Comparison of ENCODE assay signal across 35 cellular contexts in genomic region chr16:30002614-30003346, GRCh38. TPM values are rescaled to one million over a fixed set of nuclear protein-coding genes. Genes with fewer than 3 reads are reported as not detected.
DNase-seq lines count a peak whose midpoint lies in the region; ATAC-seq, FAIRE-seq and TF ChIP-seq lines count a peak whose summit lies in the region.
"Had no signal": no experiment of that assay in that cellular context is flagged by ENCODE, and none has a peak within 500 bp of the region (broad histone marks: within the 10 kb centered on the region; RNA-seq: fewer than 3 reads in every experiment).

No MANE protein-coding gene starts in this region.

- no peak for TF ChIP-seq RAD21 in K562 (CRISPR knock-in tag; conservative IDR thresholded peaks at IDR 0.05 in 1 of 2, IDR thresholded peaks at IDR 0.05 in 1 of 2)

- H3K36me3 ChIP-seq in GM23338 (ENCODE audit: insufficient read depth) = peaks cover 5% of the 10 kb centered on the region; the same call in 1 of the 2 replicates
- peaks cover 23% of the 10 kb centered on the region; the same call in 2 of the 3 replicates for H3K36me3 ChIP-seq in K562 (ENCODE audit: control insufficient read depth, insufficient read depth, low read length)
- peaks cover 9% of the 10 kb centered on the region for H3K36me3 ChIP-seq in osteoblast (ENCODE audit: insufficient read depth, low read length)

- H3F3A ChIP-seq in GM23338 (replicated peaks; ENCODE audit: low read depth) = 0 out of 2 replicates have a peak, but pooled peaks cover 1% of the 10 kb centered on the region

- no TSS peak for BruUV-seq in K562 (replicated peaks; lab: Mats Ljungman, UMichigan)

- no peaks in the 10 kb centered on the region for H3K9me1 ChIP-seq in K562 (ENCODE audit: control insufficient read depth, insufficient read depth, low read length)

- no peaks in the 10 kb centered on the region for H3K9me3 ChIP-seq in K562 (replicated peaks; ENCODE audit: control insufficient read depth, insufficient read depth, low read depth, low read length)
- H3K9me3 ChIP-seq in osteoblast (ENCODE audit: low read depth, low read length) = no peaks in the 10 kb centered on the region
- H3K9me3 ChIP-seq: A549, esophagus muscularis mucosa, heart left ventricle had no signal

- H3K27ac ChIP-seq in GM23338 (ENCODE audit: low read depth) (no peak overlapping the region), K562 (ENCODE audit: extremely low read depth, low read depth, low read length) (no peak overlapping the region), osteoblast (ENCODE audit: low read depth, low read length) (no peak overlapping the region)
- H3K27ac ChIP-seq: A549, esophagus muscularis mucosa, heart left ventricle had no signal

- no peak for ATAC-seq in GM23338
- no peak for ATAC-seq in K562
- ATAC-seq: A549; activated naive CD8-positive, alpha-beta T cell treated with anti-CD3 and anti-CD28 coated beads, Interleukin-2, amount 50 U/mL, for 24 hours; CD8-positive, alpha-beta T cell; heart left ventricle; left ventricle myocardium superior; stimulated activated memory B cell treated with anti-CD40 and anti-IgM and Interleukin-4, amounts not matched to agents 10 μg/mL and 1 μg/mL and 100 μg/mL, for 72 hours; T-cell had no signal

- H3K4me3 Mint-ChIP-seq in activated naive CD4-positive, alpha-beta T cell treated with anti-CD3 and anti-CD28 coated beads, Interleukin-2, amount 50 U/mL, for 24 hours = no peak overlapping the region
- H3K4me3 Mint-ChIP-seq in GM23338 = no peak overlapping the region; the same call in 2 of the 3 replicates
- H3K4me3 Mint-ChIP-seq: activated naive CD8-positive, alpha-beta T cell treated with anti-CD3 and anti-CD28 coated beads, Interleukin-2, amount 50 U/mL, for 24 hours; CD8-positive, alpha-beta T cell; dendritic cell treated with granulocyte-macrophage colony-stimulating factor and Interleukin-4, amounts not matched to agents 40 ng/mL and 50 ng/mL, for 4 days; endodermal cell; IgD-negative memory B cell; stimulated activated memory B cell treated with anti-CD40 and anti-IgM and Interleukin-4, amounts not matched to agents 10 μg/mL and 1 μg/mL and 100 μg/mL, for 72 hours; T-cell had no signal

- H3K9me2 ChIP-seq in GM23338 (ENCODE audit: insufficient read depth) = no peaks in the 10 kb centered on the region

- TF ChIP-seq CTCF in GM23338 (conservative IDR thresholded peaks at IDR 0.05; ENCODE audit: low read depth in 2 of 2) (no peak), K562 (IDR thresholded peaks at IDR 0.05 in 2 of 3, conservative IDR thresholded peaks at IDR 0.05 in 1 of 3; ENCODE audit: insufficient read depth in 2 of 3, low read depth in 1 of 3, low read length in 3 of 3) (no peak), osteoblast (IDR thresholded peaks at IDR 0.05; ENCODE audit: extremely low read depth, low read depth, low read length) (no peak)

- intact Hi-C loops in K562 (cut with micrococcal nuclease) = no loop called here

- H3K27me3 ChIP-seq in GM23338 (ENCODE audit: insufficient read depth) = no peaks in the 10 kb centered on the region
- no peaks in the 10 kb centered on the region for H3K27me3 ChIP-seq in K562 (ENCODE audit: control insufficient read depth in 2 of 2, insufficient read depth in 2 of 2, low read length in 2 of 2)
- no peaks in the 10 kb centered on the region for H3K27me3 ChIP-seq in osteoblast (ENCODE audit: insufficient read depth, low read length)
- H3K27me3 ChIP-seq: heart left ventricle had no signal

- no peaks in the 10 kb centered on the region for H3K36me3 Mint-ChIP-seq in activated naive CD4-positive, alpha-beta T cell treated with anti-CD3 and anti-CD28 coated beads, Interleukin-2, amount 50 U/mL, for 24 hours
- H3K36me3 Mint-ChIP-seq in GM23338 (ENCODE audit: low read depth) = peaks cover 25% of the 10 kb centered on the region

- no peak for TF ChIP-seq EP300 in K562 (IDR thresholded peaks at IDR 0.05; ENCODE audit: low read length)

- peak overlapping the region in 1 of 2 experiments; percentile 71; a peak in 2 of 4 replicates for H3K9ac ChIP-seq in K562 (ENCODE audit: insufficient read depth in 1 of 2, low read depth in 2 of 2, low read length in 2 of 2)

- H3K4me1 ChIP-seq in GM23338 (ENCODE audit: insufficient read depth) = peaks cover 18% of the 10 kb centered on the region
- H3K4me1 ChIP-seq in K562 (replicated peaks in 1 of 2; ENCODE audit: control insufficient read depth in 2 of 2, insufficient read depth in 2 of 2, low read length in 2 of 2) = peaks cover 0 to 58% of the 10 kb centered on the region in 2 experiments; a peak in 2 of 5 replicates
- H3K4me1 ChIP-seq in osteoblast (ENCODE audit: insufficient read depth, low read length) = no peaks in the 10 kb centered on the region

- H3K4me1 Mint-ChIP-seq in activated naive CD4-positive, alpha-beta T cell treated with anti-CD3 and anti-CD28 coated beads, Interleukin-2, amount 50 U/mL, for 24 hours = peaks cover 15% of the 10 kb centered on the region
- H3K4me1 Mint-ChIP-seq in GM23338 = peaks cover 41% of the 10 kb centered on the region
- H3K4me1 Mint-ChIP-seq: endodermal cell had no signal

- H3K79me2 ChIP-seq in GM23338 (replicated peaks; ENCODE audit: insufficient read depth) (no peaks in the 10 kb centered on the region), K562 (ENCODE audit: control insufficient read depth, insufficient read depth, low read length) (no peaks in the 10 kb centered on the region), osteoblast (ENCODE audit: insufficient read depth, low read length) (no peaks in the 10 kb centered on the region)

- peaks cover 8% of the 10 kb centered on the region; the same call in 1 of the 2 replicates for H4K20me1 ChIP-seq in GM23338 (replicated peaks; ENCODE audit: insufficient read depth)
- 0 out of 2 replicates have a peak, but pooled peaks cover 5% of the 10 kb centered on the region for H4K20me1 ChIP-seq in K562 (replicated peaks; ENCODE audit: control insufficient read depth, insufficient read depth, low read length)
- peaks cover 4% of the 10 kb centered on the region for H4K20me1 ChIP-seq in osteoblast (ENCODE audit: insufficient read depth, low read length)

- H3K4me3 ChIP-seq in GM23338 (no peak overlapping the region), K562 (no peak overlapping the region), osteoblast (ENCODE audit: insufficient read depth, low read length) (no peak overlapping the region)
- H3K4me3 ChIP-seq: A549, esophagus muscularis mucosa, heart left ventricle had no signal

- POLR2A ChIA-PET in K562 (lab: Yijun Ruan, JAX) = interaction anchor here (0.5 to 0.6 kb wide), 2 partner anchors 12 to 63 kb away, joined by 3 read pairs; partner anchors contain the start of gene ALDOA

- H3K27me3 Mint-ChIP-seq in activated naive CD4-positive, alpha-beta T cell treated with anti-CD3 and anti-CD28 coated beads, Interleukin-2, amount 50 U/mL, for 24 hours = no peaks in the 10 kb centered on the region
- H3K27me3 Mint-ChIP-seq in GM23338 (ENCODE audit: insufficient read depth, low read depth, poor library complexity) = peaks cover 15% of the 10 kb centered on the region
- H3K27me3 Mint-ChIP-seq: activated naive CD8-positive, alpha-beta T cell treated with anti-CD3 and anti-CD28 coated beads, Interleukin-2, amount 50 U/mL, for 24 hours; IgD-negative memory B cell; T-cell had no signal

- WGBS in K562 (ENCODE audit: insufficient coverage, low coverage, missing lambda C conversion rate) = 81% methylated on average over 16 of the region's 19 CpGs

- no peaks in the 10 kb centered on the region for H3K9me3 Mint-ChIP-seq in activated naive CD4-positive, alpha-beta T cell treated with anti-CD3 and anti-CD28 coated beads, Interleukin-2, amount 50 U/mL, for 24 hours
- no peaks in the 10 kb centered on the region for H3K9me3 Mint-ChIP-seq in GM23338
- H3K9me3 Mint-ChIP-seq: activated naive CD8-positive, alpha-beta T cell treated with anti-CD3 and anti-CD28 coated beads, Interleukin-2, amount 50 U/mL, for 24 hours; CD8-positive, alpha-beta T cell; dendritic cell treated with granulocyte-macrophage colony-stimulating factor and Interleukin-4, amounts not matched to agents 40 ng/mL and 50 ng/mL, for 4 days; endodermal cell; IgD-negative memory B cell; stimulated activated memory B cell treated with anti-CD40 and anti-IgM and Interleukin-4, amounts not matched to agents 10 μg/mL and 1 μg/mL and 100 μg/mL, for 72 hours; T-cell had no signal

- in situ Hi-C loops in K562 (cut with MboI) = no loop called here

- no peak overlapping the region for H3K4me2 ChIP-seq in GM23338
- no peak overlapping the region for H3K4me2 ChIP-seq in K562 (ENCODE audit: insufficient read depth, low read length)
- H3K4me2 ChIP-seq in osteoblast (ENCODE audit: insufficient read depth, low read length) = no peak overlapping the region
- H3K4me2 ChIP-seq: A549 had no signal

- FAIRE-seq in K562 (lab: Jason Lieb, UNC) = no peak
- FAIRE-seq: A549, GM18507, GM19239, keratinocyte, TTC549 had no signal

- H3K27ac Mint-ChIP-seq in activated naive CD4-positive, alpha-beta T cell treated with anti-CD3 and anti-CD28 coated beads, Interleukin-2, amount 50 U/mL, for 24 hours = peak overlapping the region; percentile 61
- peak overlapping the region; percentile 62; the same call in 1 of the 2 replicates for H3K27ac Mint-ChIP-seq in GM23338
- H3K27ac Mint-ChIP-seq: activated naive CD8-positive, alpha-beta T cell treated with anti-CD3 and anti-CD28 coated beads, Interleukin-2, amount 50 U/mL, for 24 hours; CD8-positive, alpha-beta T cell; dendritic cell treated with granulocyte-macrophage colony-stimulating factor and Interleukin-4, amounts not matched to agents 40 ng/mL and 50 ng/mL, for 4 days; stimulated activated memory B cell treated with anti-CD40 and anti-IgM and Interleukin-4, amounts not matched to agents 10 μg/mL and 1 μg/mL and 100 μg/mL, for 72 hours had no signal

- no peak overlapping the region for H2AFZ ChIP-seq in GM23338
- H2AFZ ChIP-seq in K562 (ENCODE audit: low read depth, low read length) = no peak overlapping the region
- no peak overlapping the region for H2AFZ ChIP-seq in osteoblast (ENCODE audit: low read length)

- CTCF ChIA-PET in K562 (lab: Yijun Ruan, JAX; ENCODE audit: low intra/inter-chr PET ratio) = interaction anchor here (0.6 kb wide), 1 partner anchor 85 kb away, joined by 3 read pairs; no protein-coding TSS in a partner anchor

- DNase-seq in activated naive CD4-positive, alpha-beta T cell treated with anti-CD3 and anti-CD28 coated beads, Interleukin-2, amount 50 U/mL, for 16 hours = no peak
- no peak for DNase-seq in GM23338 (ENCODE audit: low spot score)
- no peak for DNase-seq in K562 (ENCODE audit: extremely low read depth in 1 of 4, low spot score in 3 of 4)
- DNase-seq in osteoblast (ENCODE audit: insufficient read length, low spot score, missing footprints) = peak; percentile 68
- no peak for DNase-seq in ureter (ENCODE audit: low spot score)
- no peak for DNase-seq in NCI-H2196 treated with DMSO at 0.1 percent for 48 hours (lab: John Stamatoyannopoulos, UW; ENCODE audit: unreplicated experiment)
- no peak for DNase-seq in nucleus accumbens (lab: John Stamatoyannopoulos, UW)
- DNase-seq: activated CD8-positive, alpha-beta memory T cell treated with anti-CD3 and anti-CD28 coated beads, Interleukin-2, amount 50 U/mL, for 48 hours; activated naive CD8-positive, alpha-beta T cell treated with anti-CD3 and anti-CD28 coated beads, Interleukin-2, amount 50 U/mL, for 24 hours; CD8-positive, alpha-beta T cell; central memory CD4-positive, alpha-beta T cell; EL; endodermal cell; foreskin fibroblast; GOT3; left ventricle myocardium superior; NCI-H2107; NCI-H82; occipital lobe; RPMI8226; T-cell had no signal

- TF ChIP-seq POLR2A in K562 (conservative IDR thresholded peaks at IDR 0.05) = no peak

RNA-seq across cellular contexts. Expression of gene INO80E, which starts 6.7 kb away (rescaled TPM):
- total RNA-seq in GM23338 (2014; rRNA removed; shearing (Covaris generic)) = 71.0 and 92.8 TPM in 2 replicates
- polyA plus RNA-seq in GM23338 (2016; fragmentation: Nextera tagmentation; extraction: Ambion mirVana) (66.0 and 66.2 TPM in 2 replicates), K562 (2011; rRNA removed) (22.8 and 23.4 TPM in 2 replicates), K562 (2014; fragmentation: Illumina TruSeq; extraction: Trizol) (102 and 107 TPM in 2 replicates), K562 (2014; fragmentation: Nextera tagmentation; extraction: Ambion mirVana) (under 1 TPM; 0.31 to 0.56 TPM), K562 (2014; rRNA removed) (71.2 and 75.1 TPM in 2 replicates)
- 24.7 and 53.3 TPM in 2 replicates for total RNA-seq in K562 (2011; cell fraction: chromatin; rRNA removed; ENCODE audit: low replicate concordance)
- 38.0 and 39.7 TPM in 2 replicates for total RNA-seq in K562 (2011; cell fraction: nucleolus; rRNA removed)
- total RNA-seq in K562 (2011; cell fraction: nucleoplasm; rRNA removed) = 35.7 and 40.2 TPM in 2 replicates
- total RNA-seq in K562 (2014; rRNA removed) (75.3 and 77.4 TPM in 2 replicates), K562 (2014; rRNA removed; fragmentation: Illumina TruSeq; extraction: Trizol) (28.5 and 30.9 TPM in 2 replicates), K562 (2015; rRNA removed; fragmentation: Illumina TruSeq; extraction: Trizol) (49.3 and 51.7 TPM in 2 replicates), K562 (2021) (73.3 and 88.6 TPM in 2 replicates), osteoblast (14.5 and 16.8 TPM in 2 replicates), ureter (88.5 TPM)
- 21.9 and 35.3 TPM in 2 replicates for polyA plus RNA-seq in K562 (2011; cell fraction: cytosol; rRNA removed)
- 42.2 and 55.5 TPM in 2 replicates for polyA plus RNA-seq in K562 (2011; cell fraction: nucleus; rRNA removed)
- 59.8 and 63.9 TPM in 2 replicates for polyA plus RNA-seq in K562 (2012)
- polyA minus RNA-seq in K562 (2011; rRNA and poly(A)+ RNA removed) = 5.5 and 6.6 TPM in 2 replicates
- polyA minus RNA-seq in K562 (2011; cell fraction: cytosol; rRNA and poly(A)+ RNA removed) = 11.0 and 17.1 TPM in 2 replicates
- polyA minus RNA-seq in K562 (2011; cell fraction: nucleus; rRNA and poly(A)+ RNA removed) = 12.3 and 14.2 TPM in 2 replicates

RNA-seq across cellular contexts. Expression of gene HIRIP3, which starts 7.4 kb away (rescaled TPM):
- total RNA-seq in GM23338 (2014; rRNA removed; shearing (Covaris generic)) = 10.4 and 13.4 TPM in 2 replicates
- 18.5 and 19.1 TPM in 2 replicates for polyA plus RNA-seq in GM23338 (2016; fragmentation: Nextera tagmentation; extraction: Ambion mirVana)
- total RNA-seq in K562 (2011; cell fraction: chromatin; rRNA removed; ENCODE audit: low replicate concordance) = 4.5 and 8.9 TPM in 2 replicates
- total RNA-seq in K562 (2011; cell fraction: nucleolus; rRNA removed) = 8.7 and 12.5 TPM in 2 replicates
- total RNA-seq in K562 (2011; cell fraction: nucleoplasm; rRNA removed) = 7.2 and 10.7 TPM in 2 replicates
- 34.6 and 38.2 TPM in 2 replicates for total RNA-seq in K562 (2014; rRNA removed)
- 6.7 and 8.6 TPM in 2 replicates for total RNA-seq in K562 (2014; rRNA removed; fragmentation: Illumina TruSeq; extraction: Trizol)
- 16.9 and 18.2 TPM in 2 replicates for total RNA-seq in K562 (2015; rRNA removed; fragmentation: Illumina TruSeq; extraction: Trizol)
- 27.5 and 28.2 TPM in 2 replicates for total RNA-seq in K562 (2021)
- 10.6 and 13.3 TPM in 2 replicates for polyA plus RNA-seq in K562 (2011; rRNA removed)
- polyA plus RNA-seq in K562 (2011; cell fraction: cytosol; rRNA removed) = 12.9 and 25.4 TPM in 2 replicates
- polyA plus RNA-seq in K562 (2011; cell fraction: nucleus; rRNA removed) = 11.5 and 18.3 TPM in 2 replicates
- 26.2 and 27.2 TPM in 2 replicates for polyA plus RNA-seq in K562 (2012)
- polyA plus RNA-seq in K562 (2014; fragmentation: Illumina TruSeq; extraction: Trizol) = 25.1 and 28.8 TPM in 2 replicates
- 1 to 10 TPM; 3.3 to 5.6 TPM for polyA plus RNA-seq in K562 (2014; fragmentation: Nextera tagmentation; extraction: Ambion mirVana)
- polyA plus RNA-seq in K562 (2014; rRNA removed) = 27.3 and 38.0 TPM in 2 replicates
- 2.8 and 3.3 TPM in 2 replicates for polyA minus RNA-seq in K562 (2011; rRNA and poly(A)+ RNA removed)
- polyA minus RNA-seq in K562 (2011; cell fraction: cytosol; rRNA and poly(A)+ RNA removed) = 8.1 and 11.4 TPM in 2 replicates
- polyA minus RNA-seq in K562 (2011; cell fraction: nucleus; rRNA and poly(A)+ RNA removed) = 6.7 and 9.0 TPM in 2 replicates
- 3.5 and 5.8 TPM in 2 replicates for total RNA-seq in osteoblast
- 11.2 TPM for total RNA-seq in ureter

RNA-seq across cellular contexts. Expression of gene DOC2A, which starts 8.0 kb away (rescaled TPM):
- total RNA-seq in GM23338 (2014; rRNA removed; shearing (Covaris generic)) = 7.5 and 10.0 TPM in 2 replicates
- 9.8 and 10.4 TPM in 2 replicates for polyA plus RNA-seq in GM23338 (2016; fragmentation: Nextera tagmentation; extraction: Ambion mirVana)
- 1.4 and 2.0 TPM in 2 replicates for total RNA-seq in K562 (2011; cell fraction: chromatin; rRNA removed; ENCODE audit: low replicate concordance)
- total RNA-seq in K562 (2011; cell fraction: nucleolus; rRNA removed) = 0.79 and 1.2 TPM in 2 replicates
- total RNA-seq in K562 (2011; cell fraction: nucleoplasm; rRNA removed) = 0.44 and 0.99 TPM in 2 replicates
- total RNA-seq in K562 (2014; rRNA removed) = not detected in 2 replicates
- 0.07 and 0.22 TPM in 2 replicates for total RNA-seq in K562 (2014; rRNA removed; fragmentation: Illumina TruSeq; extraction: Trizol)
- total RNA-seq in K562 (2015; rRNA removed; fragmentation: Illumina TruSeq; extraction: Trizol) = 0.11 and 0.29 TPM in 2 replicates
- 0.38 and 0.47 TPM in 2 replicates for total RNA-seq in K562 (2021)
- polyA plus RNA-seq in K562 (2011; rRNA removed) = 0.31 and 0.79 TPM in 2 replicates
- 0.55 and 1.5 TPM in 2 replicates for polyA plus RNA-seq in K562 (2011; cell fraction: cytosol; rRNA removed)
- polyA plus RNA-seq in K562 (2011; cell fraction: nucleus; rRNA removed) = 3.4 and 4.3 TPM in 2 replicates
- 0.70 and 0.80 TPM in 2 replicates for polyA plus RNA-seq in K562 (2012)
- 0.21 and 0.27 TPM in 2 replicates for polyA plus RNA-seq in K562 (2014; fragmentation: Illumina TruSeq; extraction: Trizol)
- polyA plus RNA-seq in K562 (2014; fragmentation: Nextera tagmentation; extraction: Ambion mirVana) = under 1 TPM; 0.03 to 0.23 TPM
- polyA plus RNA-seq in K562 (2014; rRNA removed) = 0.36 and 2.6 TPM in 2 replicates
- polyA minus RNA-seq in K562 (2011; rRNA and poly(A)+ RNA removed) = 0.51 TPM in 1 of 2 replicates, not detected in the other
- not detected in 2 replicates for polyA minus RNA-seq in K562 (2011; cell fraction: cytosol; rRNA and poly(A)+ RNA removed)
- polyA minus RNA-seq in K562 (2011; cell fraction: nucleus; rRNA and poly(A)+ RNA removed) = 0.13 and 0.67 TPM in 2 replicates
- not detected in 2 replicates for total RNA-seq in osteoblast
- total RNA-seq in ureter = 3.1 TPM
- total RNA-seq: CD8-positive, alpha-beta T cell had no signal
- polyA plus RNA-seq: IgD-negative memory B cell had no signal

RNA-seq across cellular contexts. Expression of gene C16orf92, which starts 20.2 kb away (rescaled TPM):
- not detected in 2 replicates for total RNA-seq in GM23338 (2014; rRNA removed; shearing (Covaris generic))
- polyA plus RNA-seq in GM23338 (2016; fragmentation: Nextera tagmentation; extraction: Ambion mirVana) = 0.34 and 0.56 TPM in 2 replicates
- not detected in 2 replicates for total RNA-seq in K562 (2011; cell fraction: chromatin; rRNA removed; ENCODE audit: low replicate concordance)
- not detected in 2 replicates for total RNA-seq in K562 (2011; cell fraction: nucleolus; rRNA removed)
- total RNA-seq in K562 (2011; cell fraction: nucleoplasm; rRNA removed) = not detected in 2 replicates
- not detected in 2 replicates for total RNA-seq in K562 (2014; rRNA removed)
- not detected in 2 replicates for total RNA-seq in K562 (2014; rRNA removed; fragmentation: Illumina TruSeq; extraction: Trizol)
- not detected in 2 replicates for total RNA-seq in K562 (2015; rRNA removed; fragmentation: Illumina TruSeq; extraction: Trizol)
- total RNA-seq in K562 (2021) = not detected in 2 replicates
- not detected in 2 replicates for polyA plus RNA-seq in K562 (2011; rRNA removed)
- polyA plus RNA-seq in K562 (2011; cell fraction: cytosol; rRNA removed) = not detected in 2 replicates
- polyA plus RNA-seq in K562 (2011; cell fraction: nucleus; rRNA removed) = not detected in 2 replicates
- not detected in 2 replicates for polyA plus RNA-seq in K562 (2012)
- not detected in 2 replicates for polyA plus RNA-seq in K562 (2014; fragmentation: Illumina TruSeq; extraction: Trizol)
- polyA plus RNA-seq in K562 (2014; fragmentation: Nextera tagmentation; extraction: Ambion mirVana) = not detected
- not detected in 2 replicates for polyA plus RNA-seq in K562 (2014; rRNA removed)
- not detected in 2 replicates for polyA minus RNA-seq in K562 (2011; rRNA and poly(A)+ RNA removed)
- polyA minus RNA-seq in K562 (2011; cell fraction: cytosol; rRNA and poly(A)+ RNA removed) = not detected in 2 replicates
- polyA minus RNA-seq in K562 (2011; cell fraction: nucleus; rRNA and poly(A)+ RNA removed) = not detected in 2 replicates
- not detected in 2 replicates for total RNA-seq in osteoblast
- total RNA-seq in ureter = not detected
- total RNA-seq: CD8-positive, alpha-beta T cell; endodermal cell; esophagus muscularis mucosa; heart left ventricle; HT-29; left ventricle myocardium superior; mesenteric fat pad; occipital lobe; T-cell; urinary bladder had no signal
- polyA plus RNA-seq: A549, heart left ventricle, IgD-negative memory B cell, keratinocyte, urinary bladder had no signal

RNA-seq across cellular contexts. Expression of gene TLCD3B, which starts 28.3 kb away (rescaled TPM):
- 28.2 and 37.4 TPM in 2 replicates for total RNA-seq in GM23338 (2014; rRNA removed; shearing (Covaris generic))
- 14.2 and 16.3 TPM in 2 replicates for polyA plus RNA-seq in GM23338 (2016; fragmentation: Nextera tagmentation; extraction: Ambion mirVana)
- 0.35 and 1.1 TPM in 2 replicates for total RNA-seq in K562 (2011; cell fraction: chromatin; rRNA removed; ENCODE audit: low replicate concordance)
- 0.67 and 0.92 TPM in 2 replicates for total RNA-seq in K562 (2011; cell fraction: nucleolus; rRNA removed)
- total RNA-seq in K562 (2011; cell fraction: nucleoplasm; rRNA removed) = 0.66 and 0.76 TPM in 2 replicates
- 0.08 and 0.23 TPM in 2 replicates for total RNA-seq in K562 (2014; rRNA removed)
- total RNA-seq in K562 (2014; rRNA removed; fragmentation: Illumina TruSeq; extraction: Trizol) = not detected in 2 replicates
- total RNA-seq in K562 (2015; rRNA removed; fragmentation: Illumina TruSeq; extraction: Trizol) = 0.19 TPM in 1 of 2 replicates, not detected in the other
- total RNA-seq in K562 (2021) = 0.20 and 0.22 TPM in 2 replicates
- 0.10 and 0.84 TPM in 2 replicates for polyA plus RNA-seq in K562 (2011; rRNA removed)
- 0.30 and 0.63 TPM in 2 replicates for polyA plus RNA-seq in K562 (2011; cell fraction: cytosol; rRNA removed)
- 1.3 and 1.8 TPM in 2 replicates for polyA plus RNA-seq in K562 (2011; cell fraction: nucleus; rRNA removed)
- polyA plus RNA-seq in K562 (2012) = 0.40 and 1.6 TPM in 2 replicates
- polyA plus RNA-seq in K562 (2014; fragmentation: Illumina TruSeq; extraction: Trizol) = 0.47 and 0.52 TPM in 2 replicates
- not detected for polyA plus RNA-seq in K562 (2014; fragmentation: Nextera tagmentation; extraction: Ambion mirVana)
- polyA plus RNA-seq in K562 (2014; rRNA removed) = 0.24 and 0.43 TPM in 2 replicates
- polyA minus RNA-seq in K562 (2011; rRNA and poly(A)+ RNA removed) = 0.33 TPM in 1 of 2 replicates, not detected in the other
- not detected in 2 replicates for polyA minus RNA-seq in K562 (2011; cell fraction: cytosol; rRNA and poly(A)+ RNA removed)
- 0.13 and 0.22 TPM in 2 replicates for polyA minus RNA-seq in K562 (2011; cell fraction: nucleus; rRNA and poly(A)+ RNA removed)
- 0.36 TPM in 1 of 2 replicates, not detected in the other for total RNA-seq in osteoblast
- not detected for total RNA-seq in ureter
- total RNA-seq: heart left ventricle, left ventricle myocardium superior, mesenteric fat pad had no signal
- polyA plus RNA-seq: heart left ventricle, IgD-negative memory B cell, keratinocyte had no signal
